Comparison of ENCODE assay signal across 17 cellular contexts in genomic region chr2:236061899-236062298, GRCh38.
DNase-seq lines count a peak whose midpoint lies in the region; ATAC-seq and TF ChIP-seq lines count a peak whose summit lies in the region.
"Had no signal": no experiment of that assay in that cellular context is flagged by ENCODE, and none has a peak within 500 bp of the region (broad histone marks: within the 10 kb centered on the region; RNA-seq: fewer than 3 reads in every experiment).

No MANE protein-coding gene starts in this region.

- no peak overlapping the region for H3K14ac ChIP-seq in trophoblast cell (ENCODE audit: low read length)

- H3K4ac ChIP-seq in trophoblast cell (ENCODE audit: low read depth, low read length) = no peak overlapping the region

- peaks cover 13% of the 10 kb centered on the region for H3K9me3 Mint-ChIP-seq in WTC11
- H3K9me3 Mint-ChIP-seq in activated T-helper 2 cell treated with anti-CD3 and anti-CD28 coated beads, Interferon-gamma antibody, Interleukin-2, Interleukin-4, amounts not matched to agents 10 μg/mL and 5 μg/mL and 100 μg/mL, durations not matched to agents 14 hours and 24 hours and 36 hours = peaks cover 6% of the 10 kb centered on the region

- H3K4me1 Mint-ChIP-seq in WTC11 = peaks cover 31% of the 10 kb centered on the region
- no peaks in the 10 kb centered on the region for H3K4me1 Mint-ChIP-seq in activated T-helper 2 cell treated with anti-CD3 and anti-CD28 coated beads, Interferon-gamma antibody, Interleukin-2, Interleukin-4, amounts not matched to agents 10 μg/mL and 5 μg/mL and 100 μg/mL, durations not matched to agents 14 hours and 24 hours and 36 hours (ENCODE audit: low read depth)

- peaks cover 13% of the 10 kb centered on the region for H3K36me3 Mint-ChIP-seq in WTC11
- H3K36me3 Mint-ChIP-seq in activated T-helper 2 cell treated with anti-CD3 and anti-CD28 coated beads, Interferon-gamma antibody, Interleukin-2, Interleukin-4, amounts not matched to agents 10 μg/mL and 5 μg/mL and 100 μg/mL, durations not matched to agents 14 hours and 24 hours and 36 hours (ENCODE audit: low read depth) = no peaks in the 10 kb centered on the region

- H3K27me3 ChIP-seq in H7 (ENCODE audit: control insufficient read depth, insufficient read depth, low read length) (no peaks in the 10 kb centered on the region), trophoblast cell (ENCODE audit: insufficient read depth, low read length) (no peaks in the 10 kb centered on the region), thyroid gland (no peaks in the 10 kb centered on the region), gastrocnemius medialis (no peaks in the 10 kb centered on the region)
- H3K27me3 ChIP-seq: BE2C had no signal

- peak overlapping the region; percentile 54; the same call in 1 of the 2 replicates for H3K27ac Mint-ChIP-seq in WTC11
- H3K27ac Mint-ChIP-seq in activated T-helper 2 cell treated with anti-CD3 and anti-CD28 coated beads, Interferon-gamma antibody, Interleukin-2, Interleukin-4, amounts not matched to agents 10 μg/mL and 5 μg/mL and 100 μg/mL, durations not matched to agents 14 hours and 24 hours and 36 hours = no peak overlapping the region
- H3K27ac Mint-ChIP-seq: CD4-positive, alpha-beta T cell had no signal

- H3K9me3 ChIP-seq in trophoblast cell (ENCODE audit: insufficient read depth, low read depth, low read length) = peaks cover 1% of the 10 kb centered on the region
- no peaks in the 10 kb centered on the region for H3K9me3 ChIP-seq in thyroid gland
- H3K9me3 ChIP-seq in gastrocnemius medialis = no peaks in the 10 kb centered on the region
- H3K9me3 ChIP-seq: BE2C, Caco-2, HAP-1 had no signal

- no peak overlapping the region for H3K4me2 ChIP-seq in trophoblast cell (ENCODE audit: low read length)
- H3K4me2 ChIP-seq: KMS-11 had no signal

- no peak overlapping the region for H2AK5ac ChIP-seq in trophoblast cell (ENCODE audit: low read length)

- H4K12ac ChIP-seq in trophoblast cell (ENCODE audit: low read depth, low read length) = no peak overlapping the region

- H3K79me1 ChIP-seq in trophoblast cell (ENCODE audit: low read length) = no peaks in the 10 kb centered on the region

- no peak overlapping the region for H2BK5ac ChIP-seq in trophoblast cell (ENCODE audit: low read depth, low read length, poor library complexity)

- H2BK12ac ChIP-seq in trophoblast cell (ENCODE audit: low read length) = no peak overlapping the region

- H4K91ac ChIP-seq in trophoblast cell (ENCODE audit: low read depth, low read length) = no peak overlapping the region

- H3K4me1 ChIP-seq in trophoblast cell (ENCODE audit: control insufficient read depth in 1 of 2, insufficient read depth in 2 of 2, low read length in 2 of 2) (no peaks in the 10 kb centered on the region), thyroid gland (no peaks in the 10 kb centered on the region), gastrocnemius medialis (peaks cover 0 to 4% of the 10 kb centered on the region in 2 donors)
- H3K4me1 ChIP-seq: BE2C, Caco-2, HAP-1 had no signal

- H3K79me2 ChIP-seq in trophoblast cell (ENCODE audit: control insufficient read depth, insufficient read depth, low read length, poor library complexity) = no peaks in the 10 kb centered on the region

- H3K4me3 ChIP-seq in H7 (ENCODE audit: insufficient read depth, low read depth, low read length) = no peak overlapping the region
- H3K4me3 ChIP-seq in trophoblast cell (ENCODE audit: low read depth, low read length) = no peak overlapping the region
- no peak overlapping the region for H3K4me3 ChIP-seq in thyroid gland (replicated peaks in 1 of 3)
- no peak overlapping the region for H3K4me3 ChIP-seq in gastrocnemius medialis
- H3K4me3 ChIP-seq: GM23248, HAP-1 had no signal

- ATAC-seq in WTC11 = peak; percentile 75
- ATAC-seq in GM19324 (IDR thresholded peaks at IDR 0.05; ENCODE audit: low FRiP score, unreplicated experiment) = no peak
- ATAC-seq in gastrocnemius medialis = no peak

- no peak overlapping the region for H3K9ac ChIP-seq in trophoblast cell (ENCODE audit: low read length)
- H3K9ac ChIP-seq: GM23248, KMS-11 had no signal

- intact Hi-C loops in activated T-helper 2 cell treated with anti-CD3 and anti-CD28 coated beads, Interferon-gamma antibody, Interleukin-2, Interleukin-4, amounts not matched to agents 10 μg/mL and 5 μg/mL and 100 μg/mL, durations not matched to agents 14 hours and 24 hours and 36 hours (cut with micrococcal nuclease) = no loop called here
- intact Hi-C loops in thyroid gland (cut with DNase I) = no loop called here
- intact Hi-C loops in gastrocnemius medialis (cut with DNase I; ENCODE audit: low total_unique reads) = no loop called here

- CTCF ChIA-PET in WTC11 (lab: Charles Lee) = interaction anchor here (0.6 to 1.0 kb wide), 3 partner anchors 49 to 119 kb away, joined by 3 to 4 read pairs (median 3); no protein-coding TSS in a partner anchor

- DNase-seq in H7 = peak; percentile 75
- DNase-seq in WTC11 (ENCODE audit: low spot score) = peak; percentile 33
- peak; percentile 45 for DNase-seq in iPS-NIHi11 (ENCODE audit: low spot score)
- peak; percentile 4 to 41 for DNase-seq in trophoblast cell
- no peak for DNase-seq in activated T-helper 2 cell treated with anti-CD3 and anti-CD28 coated beads, Interferon-gamma antibody, Interleukin-2, Interleukin-4, amounts not matched to agents 10 μg/mL and 5 μg/mL and 100 μg/mL, durations not matched to agents 14 hours and 24 hours and 36 hours (ENCODE audit: low spot score)
- no peak for DNase-seq in thyroid gland
- no peak for DNase-seq in gastrocnemius medialis
- DNase-seq: ACHN; BE2C; Caco-2; CD4-positive, alpha-beta T cell; GDM1; GM23248 had no signal

- POLR2A ChIA-PET in WTC11 (lab: Charles Lee) = no interaction called here

- H2BK120ac ChIP-seq in trophoblast cell (ENCODE audit: insufficient read depth, low read length, poor library complexity) = no peak overlapping the region

- H3K18ac ChIP-seq in trophoblast cell (ENCODE audit: low read length) = no peak overlapping the region

- no peaks in the 10 kb centered on the region for H3K27me3 Mint-ChIP-seq in WTC11 (ENCODE audit: low read depth)
- H3K27me3 Mint-ChIP-seq in activated T-helper 2 cell treated with anti-CD3 and anti-CD28 coated beads, Interferon-gamma antibody, Interleukin-2, Interleukin-4, amounts not matched to agents 10 μg/mL and 5 μg/mL and 100 μg/mL, durations not matched to agents 14 hours and 24 hours and 36 hours (ENCODE audit: low read depth) = no peaks in the 10 kb centered on the region

- H3K36me3 ChIP-seq in H7 (replicated peaks; ENCODE audit: control insufficient read depth, insufficient read depth, low read length) (no peaks in the 10 kb centered on the region), trophoblast cell (ENCODE audit: control insufficient read depth in 1 of 2, insufficient read depth in 2 of 2, low read length in 2 of 2) (no peaks in the 10 kb centered on the region), thyroid gland (no peaks in the 10 kb centered on the region), gastrocnemius medialis (no peaks in the 10 kb centered on the region)
- H3K36me3 ChIP-seq: BE2C, HAP-1 had no signal

- WGBS in trophoblast cell (ENCODE audit: extremely low coverage, insufficient coverage, insufficient read length) = no CpG with 5 or more reads among the region's 12 CpGs
- 75 to 87% methylated on average over 10 to 12 of the region's 12 CpGs for WGBS in thyroid gland, 2 donors

- no peak overlapping the region for H3K4me3 Mint-ChIP-seq in WTC11
- no peak overlapping the region for H3K4me3 Mint-ChIP-seq in activated T-helper 2 cell treated with anti-CD3 and anti-CD28 coated beads, Interferon-gamma antibody, Interleukin-2, Interleukin-4, amounts not matched to agents 10 μg/mL and 5 μg/mL and 100 μg/mL, durations not matched to agents 14 hours and 24 hours and 36 hours (ENCODE audit: low read depth)
- H3K4me3 Mint-ChIP-seq: CD4-positive, alpha-beta T cell had no signal

- in situ Hi-C loops in gastrocnemius medialis (cut with MboI; ENCODE audit: low sequenced_read_pairs in 4 of 4) = no loop called here

- no peak overlapping the region for H4K8ac ChIP-seq in trophoblast cell (ENCODE audit: low read depth, low read length)

- TF ChIP-seq POLR2A in thyroid gland (IDR thresholded peaks at IDR 0.05) (no peak), gastrocnemius medialis (IDR thresholded peaks at IDR 0.05) (no peak)

- H3K23ac ChIP-seq in trophoblast cell (ENCODE audit: low read length) = no peak overlapping the region

- TF ChIP-seq CTCF in WTC11 (IDR thresholded peaks at IDR 0.05) (no peak), thyroid gland (IDR thresholded peaks at IDR 0.05) (no peak), gastrocnemius medialis (IDR thresholded peaks at IDR 0.05 in 4 of 5, conservative IDR thresholded peaks at IDR 0.05 in 1 of 5) (no peak)

- H3K27ac ChIP-seq in trophoblast cell (ENCODE audit: low read depth, low read length) (no peak overlapping the region), thyroid gland (no peak overlapping the region), gastrocnemius medialis (no peak overlapping the region)
- H3K27ac ChIP-seq: C4-2B, GM23248, KMS-11 had no signal

- H2AFZ ChIP-seq in trophoblast cell (ENCODE audit: insufficient read depth, low read length, poor library complexity) = no peak overlapping the region
- H2AFZ ChIP-seq: GM23248 had no signal

TF ChIP-seq in WTC11, 78 proteins besides CTCF, POLR2A, EP300 and RAD21:
- TF ChIP-seq RELA (CRISPR knock-in tag; IDR thresholded peaks at IDR 0.05; ENCODE audit: borderline replicate concordance) (no peak), IRF2 (CRISPR knock-in tag; IDR thresholded peaks at IDR 0.05; ENCODE audit: borderline replicate concordance, low read depth) (no peak)

Comparison
In these comparisons a context has a peak if more than half of its experiments do, and no peak if none do; other contexts are left out.
1. DNase-seq: peak in H7 (single experiment), WTC11 (single experiment), iPS-NIHi11 (single experiment) and trophoblast cell (2 of 2); none in activated T-helper 2 cell treated with anti-CD3 and anti-CD28 coated beads, Interferon-gamma antibody, Interleukin-2, Interleukin-4, amounts not matched to agents 10 μg/mL and 5 μg/mL and 100 μg/mL, durations not matched to agents 14 hours and 24 hours and 36 hours (single experiment), thyroid gland (0 of 2) and gastrocnemius medialis (0 of 2).